In genomic region chr15:77276096-77276495, GRCh38 we compare ENCODE assay signal across 16 cellular contexts.
DNase-seq lines count a peak whose midpoint lies in the region; ATAC-seq, FAIRE-seq and TF ChIP-seq lines count a peak whose summit lies in the region.
"Had no signal": no experiment of that assay in that cellular context is flagged by ENCODE, and none has a peak within 500 bp of the region (broad histone marks: within the 10 kb centered on the region; RNA-seq: fewer than 3 reads in every experiment).

No MANE protein-coding gene starts in this region.

- FAIRE-seq in A549 (lab: Jason Lieb, UNC) = peak; percentile 23
- FAIRE-seq: GM12891, H1 had no signal

- POLR2A ChIA-PET in A549 (lab: Yijun Ruan, JAX) = no interaction called here

- no peak for TF ChIP-seq RAD21 in A549 (conservative IDR thresholded peaks at IDR 0.05 in 1 of 2, IDR thresholded peaks at IDR 0.05 in 1 of 2)

- WGBS in A549 (ENCODE audit: missing lambda C conversion rate) = 71% methylated on average over 3 of the region's 3 CpGs

- H3K36me3 ChIP-seq in osteoblast (ENCODE audit: insufficient read depth, low read length) (peaks cover 5% of the 10 kb centered on the region), Peyer's patch (no peaks in the 10 kb centered on the region)
- H3K36me3 ChIP-seq: HAP-1 had no signal

- no peak overlapping the region for H2AFZ ChIP-seq in osteoblast (ENCODE audit: low read length)

- TF ChIP-seq EP300 in A549 (IDR thresholded peaks at IDR 0.05) = no peak

- H3K27me3 Mint-ChIP-seq in T-helper 2 cell treated with Interferon-gamma antibody and Interleukin-4, amounts not matched to agents 5 μg/mL and 100 μg/mL, for 36 hours (ENCODE audit: low read depth) = no peaks in the 10 kb centered on the region
- H3K27me3 Mint-ChIP-seq: CD4-positive, alpha-beta T cell had no signal

- peaks cover 3% of the 10 kb centered on the region for H3K9me3 Mint-ChIP-seq in T-helper 2 cell treated with Interferon-gamma antibody and Interleukin-4, amounts not matched to agents 5 μg/mL and 100 μg/mL, for 36 hours
- H3K9me3 Mint-ChIP-seq: CD4-positive, alpha-beta T cell had no signal

- no peak for DNase-seq in T-helper 2 cell treated with Interferon-gamma antibody and Interleukin-4, amounts not matched to agents 5 μg/mL and 100 μg/mL, for 36 hours (ENCODE audit: low spot score)
- no peak for DNase-seq in T-helper 2 cell
- no peak for DNase-seq in A549 (ENCODE audit: low read depth in 1 of 2, low spot score in 1 of 2)
- peak; percentile 59 for DNase-seq in Jurkat, Clone E6-1 (ENCODE audit: low read depth, low spot score)
- DNase-seq in osteoblast (ENCODE audit: insufficient read length, low spot score, missing footprints) = no peak
- no peak for DNase-seq in Peyer's patch
- DNase-seq: 8988T; ACHN; Calu3; CD4-positive, alpha-beta T cell; DMS 273 treated with DMSO at 0.1 percent for 48 hours had no signal

- H3K27ac Mint-ChIP-seq in T-helper 2 cell treated with Interferon-gamma antibody and Interleukin-4, amounts not matched to agents 5 μg/mL and 100 μg/mL, for 36 hours = no peak overlapping the region
- H3K27ac Mint-ChIP-seq: CD4-positive, alpha-beta T cell had no signal

- peaks cover 7% of the 10 kb centered on the region for H3K36me3 Mint-ChIP-seq in T-helper 2 cell treated with Interferon-gamma antibody and Interleukin-4, amounts not matched to agents 5 μg/mL and 100 μg/mL, for 36 hours (ENCODE audit: low read depth)

- CTCF ChIA-PET in A549 (lab: Yijun Ruan, JAX) = no interaction called here

- H3K4me1 ChIP-seq in A549 (no peaks in the 10 kb centered on the region), osteoblast (ENCODE audit: insufficient read depth, low read length) (no peaks in the 10 kb centered on the region), Peyer's patch (no peaks in the 10 kb centered on the region)
- H3K4me1 ChIP-seq: HAP-1 had no signal

- H3K9me3 ChIP-seq in A549 (no peaks in the 10 kb centered on the region), osteoblast (ENCODE audit: low read depth, low read length) (no peaks in the 10 kb centered on the region), Peyer's patch (no peaks in the 10 kb centered on the region)
- H3K9me3 ChIP-seq: HAP-1 had no signal

- H3K27ac ChIP-seq in A549 (no peak overlapping the region), osteoblast (ENCODE audit: low read depth, low read length) (peak overlapping the region; percentile 28), Peyer's patch (no peak overlapping the region)

- peaks cover 4% of the 10 kb centered on the region for H4K20me1 ChIP-seq in osteoblast (ENCODE audit: insufficient read depth, low read length)
- H4K20me1 ChIP-seq: BLaER1 treated with 17β-estradiol and CSF1 and Interleukin-3, amounts not matched to agents 10 nM and 100 nM had no signal

- no peak overlapping the region for H3K4me3 ChIP-seq in A549
- no peak overlapping the region for H3K4me3 ChIP-seq in Jurkat, Clone E6-1 (ENCODE audit: low read length)
- no peak overlapping the region for H3K4me3 ChIP-seq in osteoblast (ENCODE audit: insufficient read depth, low read length)
- H3K4me3 ChIP-seq in Peyer's patch = no peak overlapping the region
- H3K4me3 ChIP-seq: BLaER1 treated with 17β-estradiol and CSF1 and Interleukin-3, amounts not matched to agents 10 nM and 100 nM; HAP-1 had no signal

- H3K4me2 ChIP-seq in A549 (no peak overlapping the region), osteoblast (ENCODE audit: insufficient read depth, low read length) (no peak overlapping the region)

- H3K27me3 ChIP-seq in osteoblast (ENCODE audit: insufficient read depth, low read length) (no peaks in the 10 kb centered on the region), Peyer's patch (no peaks in the 10 kb centered on the region)
- H3K27me3 ChIP-seq: BLaER1 treated with 17β-estradiol and CSF1 and Interleukin-3, amounts not matched to agents 10 nM and 100 nM had no signal

- TF ChIP-seq POLR2A in A549 (IDR thresholded peaks at IDR 0.05; ENCODE audit: low read length) (no peak), Peyer's patch (IDR thresholded peaks at IDR 0.05) (no peak)

- TF ChIP-seq CTCF in A549 (IDR thresholded peaks at IDR 0.05) (no peak), osteoblast (IDR thresholded peaks at IDR 0.05; ENCODE audit: extremely low read depth, low read depth, low read length) (no peak), Peyer's patch (IDR thresholded peaks at IDR 0.05) (no peak)

- no peak for ATAC-seq in A549
- no peak for ATAC-seq in GM19351 (IDR thresholded peaks at IDR 0.05; ENCODE audit: unreplicated experiment)

- H3K79me2 ChIP-seq in osteoblast (ENCODE audit: insufficient read depth, low read length) = peaks cover 42% of the 10 kb centered on the region

- peaks cover 11% of the 10 kb centered on the region for H3K4me1 Mint-ChIP-seq in T-helper 2 cell treated with Interferon-gamma antibody and Interleukin-4, amounts not matched to agents 5 μg/mL and 100 μg/mL, for 36 hours (ENCODE audit: low read depth)

- H3K4me3 Mint-ChIP-seq in T-helper 2 cell treated with Interferon-gamma antibody and Interleukin-4, amounts not matched to agents 5 μg/mL and 100 μg/mL, for 36 hours = peak overlapping the region; percentile 1
- H3K4me3 Mint-ChIP-seq: CD4-positive, alpha-beta T cell had no signal

TF ChIP-seq in A549, 52 proteins besides CTCF, POLR2A, EP300 and RAD21:
- TF ChIP-seq NFE2L2 (conservative IDR thresholded peaks at IDR 0.05; ENCODE audit: low read length) (no peak), MAZ (IDR thresholded peaks at IDR 0.05; ENCODE audit: borderline replicate concordance, low read depth, low read length) (no peak), GATA3 (IDR thresholded peaks at IDR 0.05; ENCODE audit: borderline replicate concordance) (no peak), ATOH8 (CRISPR knock-in tag; IDR thresholded peaks at IDR 0.05; ENCODE audit: low read depth) (no peak), HMGXB4 (CRISPR knock-in tag; IDR thresholded peaks at IDR 0.05; ENCODE audit: borderline replicate concordance) (no peak), SREBF2 (IDR thresholded peaks at IDR 0.05) (no peak)
- TF ChIP-seq, protein P1, sequence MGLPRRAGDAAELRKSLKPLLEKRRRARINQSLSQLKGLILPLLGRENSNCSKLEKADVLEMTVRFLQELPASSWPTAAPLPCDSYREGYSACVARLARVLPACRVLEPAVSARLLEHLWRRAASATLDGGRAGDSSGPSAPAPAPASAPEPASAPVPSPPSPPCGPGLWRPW (IDR thresholded peaks at IDR 0.05) = no peak
